ENCODE assay signal across 26 cellular contexts in genomic region chr4:31362756-31363155, GRCh38.
"Had no signal": no experiment of that assay in that cellular context is flagged by ENCODE, and none has a peak within 500 bp of the region (broad histone marks: within the 10 kb centered on the region; RNA-seq: fewer than 3 reads in every experiment).

No MANE protein-coding gene starts in this region.

- H3K4me3 ChIP-seq: gastroesophageal sphincter, heart left ventricle, lower lobe of right lung, sigmoid colon, spleen, testis, uterus had no signal

- H3K9me3 Mint-ChIP-seq: brain; dendritic cell treated with granulocyte-macrophage colony-stimulating factor and Interleukin-4, amounts not matched to agents 40 ng/mL and 50 ng/mL, for 4 days had no signal

- H3K9me3 ChIP-seq: gastroesophageal sphincter, lower lobe of right lung, sigmoid colon, spleen, testis, uterus had no signal

- DNase-seq: activated CD4-positive, alpha-beta T cell treated with anti-CD3 and anti-CD28 coated beads for 36 hours; activated CD4-positive, alpha-beta T cell treated with anti-CD3 and anti-CD28 coated beads, Interleukin-2, amount 50 U/mL, for 48 hours; activated CD8-positive, alpha-beta memory T cell treated with anti-CD3 and anti-CD28 coated beads, Interleukin-2, amount 50 U/mL, for 48 hours; activated naive CD4-positive, alpha-beta T cell treated with anti-CD3 and anti-CD28 coated beads for 36 hours; activated T-cell treated with anti-CD3 and anti-CD28 coated beads, Interleukin-2, amount 50 U/mL, for 4 hours; anterior cingulate cortex; effector CD4-positive, alpha-beta T cell; heart left ventricle; lower lobe of right lung; naive B cell; nucleus accumbens; posterior cingulate gyrus; retina; sigmoid colon; spleen; stimulated activated CD4-positive, alpha-beta T cell treated with anti-CD3 and anti-CD28 coated beads, Interleukin-4, amount 100 ng/mL, for 1 hour; stimulated activated naive CD4-positive, alpha-beta T cell; T-helper 9 cell; testis; trophoblast cell; uterus had no signal

- H3K36me3 Mint-ChIP-seq: brain, naive B cell had no signal

- H3K27me3 ChIP-seq: gastroesophageal sphincter, heart left ventricle, sigmoid colon, spleen, testis, uterus had no signal

- H3K36me3 ChIP-seq: gastroesophageal sphincter, heart left ventricle, lower lobe of right lung, sigmoid colon, spleen, uterus had no signal

- H3K27me3 Mint-ChIP-seq: activated CD4-positive, alpha-beta T cell treated with anti-CD3 and anti-CD28 coated beads for 36 hours; dendritic cell treated with granulocyte-macrophage colony-stimulating factor and Interleukin-4, amounts not matched to agents 40 ng/mL and 50 ng/mL, for 4 days; naive B cell had no signal

- FAIRE-seq: keratinocyte had no signal

- H3K27ac Mint-ChIP-seq: activated CD4-positive, alpha-beta T cell treated with anti-CD3 and anti-CD28 coated beads for 36 hours; activated naive CD4-positive, alpha-beta T cell treated with anti-CD3 and anti-CD28 coated beads for 36 hours; brain; dendritic cell treated with granulocyte-macrophage colony-stimulating factor and Interleukin-4, amounts not matched to agents 40 ng/mL and 50 ng/mL, for 4 days; naive B cell had no signal

- H3K4me1 ChIP-seq: gastroesophageal sphincter, heart left ventricle, lower lobe of right lung, sigmoid colon, spleen, testis, uterus had no signal

- H3K27ac ChIP-seq: gastroesophageal sphincter, heart left ventricle, lower lobe of right lung, sigmoid colon, spleen, testis, uterus had no signal

- H3K4me1 Mint-ChIP-seq: activated CD4-positive, alpha-beta T cell treated with anti-CD3 and anti-CD28 coated beads for 36 hours; brain; naive B cell had no signal

- H3K4me3 Mint-ChIP-seq: activated CD4-positive, alpha-beta T cell treated with anti-CD3 and anti-CD28 coated beads for 36 hours; activated naive CD4-positive, alpha-beta T cell treated with anti-CD3 and anti-CD28 coated beads for 36 hours; activated T-cell treated with anti-CD3 and anti-CD28 coated beads, Interleukin-2, amount 50 U/mL, for 4 hours; brain; dendritic cell treated with granulocyte-macrophage colony-stimulating factor and Interleukin-4, amounts not matched to agents 40 ng/mL and 50 ng/mL, for 4 days; naive B cell had no signal

- ATAC-seq: activated CD4-positive, alpha-beta T cell treated with anti-CD3 and anti-CD28 coated beads for 36 hours; activated T-cell treated with anti-CD3 and anti-CD28 coated beads, Interleukin-2, amount 50 U/mL, for 4 hours; gastroesophageal sphincter; heart left ventricle; left lobe of liver; lower lobe of right lung had no signal
